21 cellular contexts compared by ENCODE assay signal in the genomic region with DNA sequence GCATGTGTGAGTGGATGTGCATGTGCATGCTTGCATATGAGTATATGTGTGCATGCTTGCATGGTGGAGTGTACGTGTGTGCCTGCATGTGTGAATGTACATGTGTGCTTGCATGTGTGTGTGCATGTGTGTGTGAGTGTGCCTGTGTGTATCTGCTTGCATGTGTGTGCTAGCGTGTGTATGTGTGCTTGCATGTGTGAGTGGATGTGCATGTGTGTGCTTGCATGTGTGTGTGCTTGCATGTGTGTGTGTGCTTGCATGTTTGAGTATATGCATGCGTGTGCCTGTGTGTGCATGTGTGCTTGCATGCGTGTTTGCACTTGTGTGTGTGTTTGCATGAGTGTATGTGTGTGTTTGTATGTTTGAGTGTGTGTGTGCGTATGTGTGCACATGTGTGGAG. TPM values are rescaled to one million over a fixed set of nuclear protein-coding genes. Genes with fewer than 3 reads are reported as not detected.
DNase-seq lines count a peak whose midpoint lies in the region; FAIRE-seq and TF ChIP-seq lines count a peak whose summit lies in the region.
"Had no signal": no experiment of that assay in that cellular context is flagged by ENCODE, and none has a peak within 500 bp of the region (broad histone marks: within the 10 kb centered on the region; RNA-seq: fewer than 3 reads in every experiment).

No MANE protein-coding gene starts in this region.

- CTCF ChIA-PET in activated CD4-positive, alpha-beta memory T cell treated with anti-CD3 and anti-CD28 coated beads for 36 hours (lab: Charles Lee) = interaction anchor here (1.3 kb wide), 1 partner anchor 477 kb away, joined by 4 read pairs; no protein-coding TSS in a partner anchor
- CTCF ChIA-PET in activated CD4-positive, alpha-beta memory T cell treated with anti-CD3 and anti-CD28 coated beads, Interleukin-2, amount 10 ng/mL, durations not matched to agents 7 days and 5 days (lab: Charles Lee) = no interaction called here
- CTCF ChIA-PET in MCF 10A (lab: Yijun Ruan, JAX) (interaction anchor here (0.7 to 5.0 kb wide), 3 partner anchors 18 to 226 kb away, joined by 3 to 91 read pairs (median 5); no protein-coding TSS in a partner anchor), Calu3 (lab: Charles Lee) (interaction anchor here (1.0 kb wide), 1 partner anchor 226 kb away, joined by 3 read pairs; no protein-coding TSS in a partner anchor)

- peaks cover 18% of the 10 kb centered on the region for H3K9me3 Mint-ChIP-seq in activated CD4-positive, alpha-beta memory T cell treated with anti-CD3 and anti-CD28 coated beads for 36 hours
- H3K9me3 Mint-ChIP-seq in activated CD4-positive, alpha-beta memory T cell treated with anti-CD3 and anti-CD28 coated beads, Interleukin-2, amount 10 ng/mL, durations not matched to agents 7 days and 5 days = peaks cover 8% of the 10 kb centered on the region
- H3K9me3 Mint-ChIP-seq in nephron (peaks cover 18% of the 10 kb centered on the region), MCF 10A (ENCODE audit: unreplicated experiment) (peaks cover 17% of the 10 kb centered on the region), Calu3 (ENCODE audit: low read depth, unreplicated experiment) (peaks cover 11% of the 10 kb centered on the region)

- H3K27ac Mint-ChIP-seq in activated CD4-positive, alpha-beta memory T cell treated with anti-CD3 and anti-CD28 coated beads for 36 hours = peak overlapping the region; percentile 18
- H3K27ac Mint-ChIP-seq in activated CD4-positive, alpha-beta memory T cell treated with anti-CD3 and anti-CD28 coated beads, Interleukin-2, amount 10 ng/mL, durations not matched to agents 7 days and 5 days = no peak overlapping the region
- H3K27ac Mint-ChIP-seq in nephron (no peak overlapping the region), MCF 10A (ENCODE audit: low read depth, unreplicated experiment) (no peak overlapping the region), Calu3 (ENCODE audit: unreplicated experiment) (no peak overlapping the region)

- no peaks in the 10 kb centered on the region for H3K36me3 ChIP-seq in bronchial epithelial cell (ENCODE audit: control insufficient read depth, insufficient read depth, low read length)
- H3K36me3 ChIP-seq: MG63 had no signal

- no peak for DNase-seq in activated CD4-positive, alpha-beta memory T cell treated with anti-CD3 and anti-CD28 coated beads for 36 hours
- no peak for DNase-seq in activated CD4-positive, alpha-beta memory T cell treated with anti-CD3 and anti-CD28 coated beads, Interleukin-2, amount 10 ng/mL, durations not matched to agents 7 days and 5 days
- DNase-seq in bronchial epithelial cell (ENCODE audit: low read depth) (no peak), urothelium cell line (ENCODE audit: low spot score) (no peak), MCF 10A (ENCODE audit: unreplicated experiment) (no peak), Calu3 (no peak), cerebellum (ENCODE audit: low spot score) (no peak)
- DNase-seq: CD8-positive, alpha-beta memory T cell; DMS153; KBM-7; MG63; NCI-H2029; NCI-H446; NCI-H524 treated with DMSO at 0.1 percent for 48 hours; NCI-H774; SIG-M5 had no signal

- intact Hi-C loops in activated CD4-positive, alpha-beta memory T cell treated with anti-CD3 and anti-CD28 coated beads for 36 hours (cut with micrococcal nuclease) = no loop called here
- intact Hi-C loops in MCF 10A (cut with micrococcal nuclease) (no loop called here), Calu3 (cut with micrococcal nuclease; ENCODE audit: unreplicated experiment) (no loop called here)

- H3K4me1 Mint-ChIP-seq in activated CD4-positive, alpha-beta memory T cell treated with anti-CD3 and anti-CD28 coated beads for 36 hours (ENCODE audit: low read depth) = peaks cover 9% of the 10 kb centered on the region
- peaks cover 21% of the 10 kb centered on the region for H3K4me1 Mint-ChIP-seq in activated CD4-positive, alpha-beta memory T cell treated with anti-CD3 and anti-CD28 coated beads, Interleukin-2, amount 10 ng/mL, durations not matched to agents 7 days and 5 days
- H3K4me1 Mint-ChIP-seq in nephron (no peaks in the 10 kb centered on the region), MCF 10A (ENCODE audit: insufficient read depth, unreplicated experiment) (no peaks in the 10 kb centered on the region), Calu3 (ENCODE audit: low read depth, unreplicated experiment) (peaks cover 11% of the 10 kb centered on the region)

- POLR2A ChIA-PET in activated CD4-positive, alpha-beta memory T cell treated with anti-CD3 and anti-CD28 coated beads for 36 hours (lab: Charles Lee) = no interaction called here
- POLR2A ChIA-PET in activated CD4-positive, alpha-beta memory T cell treated with anti-CD3 and anti-CD28 coated beads, Interleukin-2, amount 10 ng/mL, durations not matched to agents 7 days and 5 days (lab: Charles Lee) = no interaction called here
- POLR2A ChIA-PET in MCF 10A (lab: Yijun Ruan, JAX) = no interaction called here

- no peak overlapping the region for H3K4me3 Mint-ChIP-seq in activated CD4-positive, alpha-beta memory T cell treated with anti-CD3 and anti-CD28 coated beads for 36 hours
- no peak overlapping the region for H3K4me3 Mint-ChIP-seq in activated CD4-positive, alpha-beta memory T cell treated with anti-CD3 and anti-CD28 coated beads, Interleukin-2, amount 10 ng/mL, durations not matched to agents 7 days and 5 days
- peak overlapping the region in 2 of 3 experiments; percentile 32 to 34 for H3K4me3 Mint-ChIP-seq in nephron
- no peak overlapping the region for H3K4me3 Mint-ChIP-seq in MCF 10A (ENCODE audit: unreplicated experiment)
- no peak overlapping the region for H3K4me3 Mint-ChIP-seq in Calu3 (ENCODE audit: low read depth, unreplicated experiment)
- H3K4me3 Mint-ChIP-seq: B cell had no signal

- H3K27me3 Mint-ChIP-seq in activated CD4-positive, alpha-beta memory T cell treated with anti-CD3 and anti-CD28 coated beads for 36 hours = peaks cover 14% of the 10 kb centered on the region
- peaks cover 14% of the 10 kb centered on the region for H3K27me3 Mint-ChIP-seq in activated CD4-positive, alpha-beta memory T cell treated with anti-CD3 and anti-CD28 coated beads, Interleukin-2, amount 10 ng/mL, durations not matched to agents 7 days and 5 days
- H3K27me3 Mint-ChIP-seq in nephron (ENCODE audit: low read depth) (peaks cover 40% of the 10 kb centered on the region), MCF 10A (ENCODE audit: insufficient read depth, unreplicated experiment) (no peaks in the 10 kb centered on the region), Calu3 (ENCODE audit: unreplicated experiment) (peaks cover 48% of the 10 kb centered on the region)

- FAIRE-seq in bronchial epithelial cell (lab: Jason Lieb, UNC) (peak; percentile 94), urothelium cell line (lab: Jason Lieb, UNC) (peak; percentile 95)
- FAIRE-seq: H54, RCC 7860 had no signal

- H3K27me3 ChIP-seq in bronchial epithelial cell (ENCODE audit: control insufficient read depth, insufficient read depth, low read length) = no peaks in the 10 kb centered on the region
- H3K27me3 ChIP-seq: MG63 had no signal

- H3K36me3 Mint-ChIP-seq in activated CD4-positive, alpha-beta memory T cell treated with anti-CD3 and anti-CD28 coated beads for 36 hours = peaks cover 5% of the 10 kb centered on the region
- no peaks in the 10 kb centered on the region for H3K36me3 Mint-ChIP-seq in activated CD4-positive, alpha-beta memory T cell treated with anti-CD3 and anti-CD28 coated beads, Interleukin-2, amount 10 ng/mL, durations not matched to agents 7 days and 5 days (ENCODE audit: low read depth)
- H3K36me3 Mint-ChIP-seq in nephron (ENCODE audit: low read depth) (peaks cover 9% of the 10 kb centered on the region), MCF 10A (ENCODE audit: insufficient read depth, unreplicated experiment) (no peaks in the 10 kb centered on the region), Calu3 (ENCODE audit: insufficient read depth, unreplicated experiment) (peaks cover 22% of the 10 kb centered on the region)

- no TSS peak for BruUV-seq in MCF 10A (replicated peaks; lab: Mats Ljungman, UMichigan)
- no TSS peak for BruUV-seq in Calu3 (replicated peaks; lab: Mats Ljungman, UMichigan)

- H3K4me3 ChIP-seq in bronchial epithelial cell (ENCODE audit: low read depth, low read length) = no peak overlapping the region
- H3K4me3 ChIP-seq: MG63, SK-N-MC had no signal

- TF ChIP-seq CTCF in bronchial epithelial cell (IDR thresholded peaks at IDR 0.05; ENCODE audit: insufficient read depth, low read length, severe bottlenecking) (no peak), nephron (IDR thresholded peaks at IDR 0.05; ENCODE audit: unreplicated experiment in 3 of 3) (no peak), MCF 10A (IDR thresholded peaks at IDR 0.05; ENCODE audit: unreplicated experiment) (no peak), Calu3 (IDR thresholded peaks at IDR 0.05; ENCODE audit: unreplicated experiment) (no peak)

RNA-seq across cellular contexts. Expression of a gene that starts 4.6 kb away (rescaled TPM):
- total RNA-seq in activated CD4-positive, alpha-beta memory T cell treated with anti-CD3 and anti-CD28 coated beads for 36 hours = 1 to 10 TPM; 8.8 to 9.3 TPM
- 1 to 10 TPM; 6.5 to 7.4 TPM for total RNA-seq in activated CD4-positive, alpha-beta memory T cell treated with anti-CD3 and anti-CD28 coated beads, Interleukin-2, amount 10 ng/mL, durations not matched to agents 7 days and 5 days
- total RNA-seq in bronchial epithelial cell (42.1 and 53.4 TPM in 2 replicates), MCF 10A (2022) (42.1 and 48.4 TPM in 2 replicates), Calu3 (2022) (81.1 and 84.3 TPM in 2 replicates), cerebellum (56.2 TPM)

Comparison
In these comparisons a context has a peak if more than half of its experiments do, and no peak if none do; other contexts are left out.
1. H3K4me3 Mint-ChIP-seq: peak in nephron (2 of 3); none in activated CD4-positive, alpha-beta memory T cell treated with anti-CD3 and anti-CD28 coated beads for 36 hours (single experiment), activated CD4-positive, alpha-beta memory T cell treated with anti-CD3 and anti-CD28 coated beads, Interleukin-2, amount 10 ng/mL, durations not matched to agents 7 days and 5 days (single experiment), MCF 10A (single experiment) and Calu3 (single experiment).